ENCODE assay signal across 8 cellular contexts in the genomic region with DNA sequence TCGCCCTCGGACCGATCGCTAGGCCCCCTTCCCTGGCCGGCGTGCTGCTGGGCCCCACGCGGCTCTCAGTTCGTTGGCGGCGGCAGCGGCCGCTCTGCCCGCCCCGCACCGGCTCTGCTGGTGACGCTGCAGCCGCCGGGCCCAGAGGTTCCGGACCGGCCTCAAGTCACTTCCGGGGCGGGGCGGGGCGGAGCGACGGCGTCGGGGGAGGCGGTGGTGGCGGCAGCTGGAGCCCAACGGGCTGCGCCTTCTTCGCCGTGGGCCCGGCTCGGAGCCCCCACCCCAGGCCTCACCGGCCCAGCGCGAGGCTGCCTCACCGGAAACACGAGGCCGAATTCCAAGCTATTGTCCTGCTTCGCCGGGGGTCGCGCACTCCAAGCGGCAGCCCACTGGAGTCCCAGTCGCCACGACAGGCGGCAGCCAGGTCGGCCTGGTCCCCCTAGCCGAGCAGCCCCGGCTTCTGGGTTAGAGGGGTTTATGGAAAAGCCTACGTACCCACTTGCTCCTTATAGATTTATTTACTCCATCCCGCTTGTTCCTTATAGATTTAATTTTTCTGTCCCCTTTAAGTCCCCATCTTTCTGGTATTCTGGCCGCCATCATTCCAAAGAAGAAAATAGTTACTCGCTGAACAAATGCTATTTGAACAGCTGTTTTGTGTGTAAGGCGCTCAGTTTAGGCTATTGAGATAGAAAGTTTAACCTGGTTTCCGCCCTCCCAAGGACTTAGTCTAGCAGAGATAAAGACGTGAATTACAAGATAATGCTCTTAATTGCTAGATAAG. TPM values are rescaled to one million over a fixed set of nuclear protein-coding genes. Genes with fewer than 3 reads are reported as not detected.
A peak's percentile ranks its signal among the peaks of the same experiment; 100 is the strongest.
DNase-seq lines count a peak whose midpoint lies in the region; ATAC-seq lines count a peak whose summit lies in the region.

A gene with protein sequence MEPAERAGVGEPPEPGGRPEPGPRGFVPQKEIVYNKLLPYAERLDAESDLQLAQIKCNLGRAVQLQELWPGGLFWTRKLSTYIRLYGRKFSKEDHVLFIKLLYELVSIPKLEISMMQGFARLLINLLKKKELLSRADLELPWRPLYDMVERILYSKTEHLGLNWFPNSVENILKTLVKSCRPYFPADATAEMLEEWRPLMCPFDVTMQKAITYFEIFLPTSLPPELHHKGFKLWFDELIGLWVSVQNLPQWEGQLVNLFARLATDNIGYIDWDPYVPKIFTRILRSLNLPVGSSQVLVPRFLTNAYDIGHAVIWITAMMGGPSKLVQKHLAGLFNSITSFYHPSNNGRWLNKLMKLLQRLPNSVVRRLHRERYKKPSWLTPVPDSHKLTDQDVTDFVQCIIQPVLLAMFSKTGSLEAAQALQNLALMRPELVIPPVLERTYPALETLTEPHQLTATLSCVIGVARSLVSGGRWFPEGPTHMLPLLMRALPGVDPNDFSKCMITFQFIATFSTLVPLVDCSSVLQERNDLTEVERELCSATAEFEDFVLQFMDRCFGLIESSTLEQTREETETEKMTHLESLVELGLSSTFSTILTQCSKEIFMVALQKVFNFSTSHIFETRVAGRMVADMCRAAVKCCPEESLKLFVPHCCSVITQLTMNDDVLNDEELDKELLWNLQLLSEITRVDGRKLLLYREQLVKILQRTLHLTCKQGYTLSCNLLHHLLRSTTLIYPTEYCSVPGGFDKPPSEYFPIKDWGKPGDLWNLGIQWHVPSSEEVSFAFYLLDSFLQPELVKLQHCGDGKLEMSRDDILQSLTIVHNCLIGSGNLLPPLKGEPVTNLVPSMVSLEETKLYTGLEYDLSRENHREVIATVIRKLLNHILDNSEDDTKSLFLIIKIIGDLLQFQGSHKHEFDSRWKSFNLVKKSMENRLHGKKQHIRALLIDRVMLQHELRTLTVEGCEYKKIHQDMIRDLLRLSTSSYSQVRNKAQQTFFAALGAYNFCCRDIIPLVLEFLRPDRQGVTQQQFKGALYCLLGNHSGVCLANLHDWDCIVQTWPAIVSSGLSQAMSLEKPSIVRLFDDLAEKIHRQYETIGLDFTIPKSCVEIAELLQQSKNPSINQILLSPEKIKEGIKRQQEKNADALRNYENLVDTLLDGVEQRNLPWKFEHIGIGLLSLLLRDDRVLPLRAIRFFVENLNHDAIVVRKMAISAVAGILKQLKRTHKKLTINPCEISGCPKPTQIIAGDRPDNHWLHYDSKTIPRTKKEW (N-terminal part only) (minus strand): TSS at position 96 of the 784 bp plus-strand sequence. CDS start 209 bp downstream, outside the sequence.

- H3K27me3 ChIP-seq in endocrine pancreas (ENCODE audit: control insufficient read depth, insufficient read depth, low read length) (no peaks in the 10 kb centered on the region), mesenchymal stem cell (ENCODE audit: control insufficient read depth in 1 of 2, insufficient read depth in 1 of 2, low read length in 2 of 2) (no peaks in the 10 kb centered on the region)

- H2BK15ac ChIP-seq in mesenchymal stem cell (ENCODE audit: low read depth, poor library complexity, severe bottlenecking) = peak within 1 kb of the TSS; percentile 84

- H3K9ac ChIP-seq in endocrine pancreas (ENCODE audit: control insufficient read depth, insufficient read depth, low read length) (peak within 1 kb of the TSS; percentile 100), mesenchymal stem cell (ENCODE audit: low read length) (peak within 1 kb of the TSS; percentile 98)

- peak within 1 kb of the TSS; percentile 91 for H3K27ac ChIP-seq in mesenchymal stem cell (ENCODE audit: low read length, poor library complexity, severe bottlenecking)

- H3K36me3 Mint-ChIP-seq in activated CD8-positive, alpha-beta memory T cell treated with anti-CD3 and anti-CD28 coated beads, Interleukin-2, amount 10 ng/mL, durations not matched to agents 7 days and 5 days = peaks cover 30% of the 10 kb centered on the region

- H3K79me1 ChIP-seq in mesenchymal stem cell (replicated peaks; ENCODE audit: low read length, poor library complexity, severe bottlenecking) = peaks cover 3% of the 10 kb centered on the region

- peak within 1 kb of the TSS; percentile 35 to 89 for H3K4ac ChIP-seq in mesenchymal stem cell (ENCODE audit: low read depth in 1 of 2, low read length in 2 of 2)

- H2BK5ac ChIP-seq in mesenchymal stem cell (ENCODE audit: low read depth, low read length, poor library complexity, severe bottlenecking) = peak within 1 kb of the TSS; percentile 94

- H3K4me2 ChIP-seq in mesenchymal stem cell (ENCODE audit: low read length, poor library complexity, severe bottlenecking) = peak within 1 kb of the TSS; percentile 79

- H2BK120ac ChIP-seq in mesenchymal stem cell (ENCODE audit: low read depth, low read length) = peak within 1 kb of the TSS; percentile 42

- peak within 1 kb of the TSS; percentile 52 for H4K8ac ChIP-seq in mesenchymal stem cell (ENCODE audit: low read length)

- H2AK5ac ChIP-seq in mesenchymal stem cell (ENCODE audit: low read length, severe bottlenecking) = no peak within 1 kb of the TSS

- H3K9me3 ChIP-seq in endocrine pancreas (ENCODE audit: control insufficient read depth, low read length) = no peaks in the 10 kb centered on the region
- H3K9me3 ChIP-seq in mesenchymal stem cell (ENCODE audit: control insufficient read depth, low read length) = no peaks in the 10 kb centered on the region

- H3K14ac ChIP-seq in mesenchymal stem cell (ENCODE audit: low read length in 2 of 2) = peak within 1 kb of the TSS in 1 of 2 experiments; percentile 97

- DNase-seq in COLO829 (ENCODE audit: low spot score) = peak; percentile 82
- peak; percentile 78 for DNase-seq in HT1080 (ENCODE audit: low read depth)
- peak; percentile 79 for DNase-seq in NOMO-1 treated with DMSO at 0.1 percent for 48 hours (lab: John Stamatoyannopoulos, UW; ENCODE audit: unreplicated experiment)
- DNase-seq in activated CD8-positive, alpha-beta memory T cell treated with anti-CD3 and anti-CD28 coated beads, Interleukin-2, amount 10 ng/mL, durations not matched to agents 7 days and 5 days = peak; percentile 96
- peak; percentile 92 for DNase-seq in mesenchymal stem cell
- DNase-seq in stimulated activated CD8-positive, alpha-beta memory T cell treated with anti-CD3 and anti-CD28 coated beads, Interleukin-12 subunit alpha, Interleukin-12 subunit beta, amount 100 ng/mL, for 24 hours (ENCODE audit: extremely low read depth) = peak; percentile 88

- H3K4me1 Mint-ChIP-seq in activated CD8-positive, alpha-beta memory T cell treated with anti-CD3 and anti-CD28 coated beads, Interleukin-2, amount 10 ng/mL, durations not matched to agents 7 days and 5 days = peaks cover 38% of the 10 kb centered on the region

- ATAC-seq in GM21360 (IDR thresholded peaks at IDR 0.05; ENCODE audit: unreplicated experiment) = peak; percentile 81
- ATAC-seq in activated CD8-positive, alpha-beta memory T cell treated with anti-CD3 and anti-CD28 coated beads, Interleukin-2, amount 10 ng/mL, durations not matched to agents 7 days and 5 days = peak; percentile 93

- CTCF ChIA-PET in activated CD8-positive, alpha-beta memory T cell treated with anti-CD3 and anti-CD28 coated beads, Interleukin-2, amount 10 ng/mL, durations not matched to agents 7 days and 5 days (lab: Charles Lee) = interaction anchor here (1.1 to 1.9 kb wide), 6 partner anchors 11 to 138 kb away, joined by 3 to 8 read pairs (median 3); no protein-coding TSS in a partner anchor

- peak within 1 kb of the TSS; percentile 88 for H3K4me3 Mint-ChIP-seq in activated CD8-positive, alpha-beta memory T cell treated with anti-CD3 and anti-CD28 coated beads, Interleukin-2, amount 10 ng/mL, durations not matched to agents 7 days and 5 days

- no peaks in the 10 kb centered on the region for H3K27me3 Mint-ChIP-seq in activated CD8-positive, alpha-beta memory T cell treated with anti-CD3 and anti-CD28 coated beads, Interleukin-2, amount 10 ng/mL, durations not matched to agents 7 days and 5 days

- no peaks in the 10 kb centered on the region for H3K9me3 Mint-ChIP-seq in activated CD8-positive, alpha-beta memory T cell treated with anti-CD3 and anti-CD28 coated beads, Interleukin-2, amount 10 ng/mL, durations not matched to agents 7 days and 5 days (ENCODE audit: low read depth)

- H3K4me3 ChIP-seq in endocrine pancreas (ENCODE audit: control insufficient read depth, insufficient read depth, low read length) = peak within 1 kb of the TSS; percentile 100
- H3K4me3 ChIP-seq in mesenchymal stem cell (ENCODE audit: insufficient read depth in 1 of 2, low read depth in 1 of 2, low read length in 2 of 2) = peak within 1 kb of the TSS; percentile 96 to 99

- under 1% methylated on average over 48 of the region's 61 CpGs for WGBS in mesenchymal stem cell

- H4K91ac ChIP-seq in mesenchymal stem cell (ENCODE audit: low read length) = peak within 1 kb of the TSS; percentile 52

- peak within 1 kb of the TSS in 1 of 2 experiments; percentile 97 for H3K23ac ChIP-seq in mesenchymal stem cell (ENCODE audit: low read length in 2 of 2)

- H3K27ac Mint-ChIP-seq in activated CD8-positive, alpha-beta memory T cell treated with anti-CD3 and anti-CD28 coated beads, Interleukin-2, amount 10 ng/mL, durations not matched to agents 7 days and 5 days = peak within 1 kb of the TSS; percentile 93

- H3K4me1 ChIP-seq in endocrine pancreas (ENCODE audit: control insufficient read depth, insufficient read depth, low read length) (peaks cover 8% of the 10 kb centered on the region), mesenchymal stem cell (ENCODE audit: control insufficient read depth, insufficient read depth, low read depth, low read length) (peaks cover 2% of the 10 kb centered on the region)

- peak within 1 kb of the TSS; percentile 93 to 94 for H3K18ac ChIP-seq in mesenchymal stem cell (ENCODE audit: low read depth in 1 of 2, low read length in 2 of 2)

- peak within 1 kb of the TSS; percentile 85 for H2AFZ ChIP-seq in mesenchymal stem cell (ENCODE audit: low read depth, low read length)

- H3K36me3 ChIP-seq in endocrine pancreas (ENCODE audit: control insufficient read depth, insufficient read depth, low read length) (no peaks in the 10 kb centered on the region), mesenchymal stem cell (ENCODE audit: control insufficient read depth in 1 of 2, insufficient read depth in 2 of 2, low read depth in 1 of 2, low read length in 2 of 2) (peaks cover 0 to 21% of the 10 kb centered on the region in 2 experiments)

- peak within 1 kb of the TSS in 1 of 2 experiments; percentile 72 for H2BK12ac ChIP-seq in mesenchymal stem cell (ENCODE audit: low read length in 2 of 2)

RNA-seq across cellular contexts. Expression of the gene that starts here (rescaled TPM):
- total RNA-seq in HT1080 (2014; rRNA removed; shearing (Covaris generic)) = 31.2 and 39.2 TPM in 2 replicates
- 33.8 and 41.3 TPM in 2 replicates for polyA plus RNA-seq in HT1080 (2015; cell fraction: cytosol; rRNA removed)
- polyA plus RNA-seq in HT1080 (2015; cell fraction: nucleus; rRNA removed) = 68.5 and 70.6 TPM in 2 replicates
- 10 to 100 TPM; 57.0 to 70.0 TPM for total RNA-seq in activated CD8-positive, alpha-beta memory T cell treated with anti-CD3 and anti-CD28 coated beads, Interleukin-2, amount 10 ng/mL, durations not matched to agents 7 days and 5 days
- 27.0 TPM for polyA plus RNA-seq in mesenchymal stem cell (2013, experiment 1 of 2)
- polyA plus RNA-seq in mesenchymal stem cell (2013, experiment 2 of 2) = 26.9 TPM

Comparison
In these comparisons a context has a peak if more than half of its experiments do, and no peak if none do; other contexts are left out.
1. Peak in every context shown above with its lines: DNase-seq, ATAC-seq, H3K4me3 ChIP-seq and H3K27ac ChIP-seq.